In genomic region chr19:19600793-19601346, GRCh38 we compare ENCODE assay signal across 19 cellular contexts. TPM values are rescaled to one million over a fixed set of nuclear protein-coding genes. Genes with fewer than 3 reads are reported as not detected.
A peak's percentile ranks its signal among the peaks of the same experiment; 100 is the strongest.
DNase-seq lines count a peak whose midpoint lies in the region; ATAC-seq, FAIRE-seq and TF ChIP-seq lines count a peak whose summit lies in the region.
"Had no signal": no experiment of that assay in that cellular context is flagged by ENCODE, and none has a peak within 500 bp of the region (broad histone marks: within the 10 kb centered on the region; RNA-seq: fewer than 3 reads in every experiment).

No MANE protein-coding gene starts in this region.

- intact Hi-C loops in thyroid gland (cut with DNase I), result no loop called here
- intact Hi-C loops in prostate gland (cut with DNase I), result no loop called here

- H3K27ac ChIP-seq in thyroid gland (peak overlapping the region; percentile 63 to 90 (median 67)), prostate gland (no peak overlapping the region)
- H3K27ac ChIP-seq: body of pancreas, epithelial cell of prostate had no signal

- DNase-seq in stimulated activated CD4-positive, alpha-beta T cell treated with anti-CD3 and anti-CD28 coated beads, Interleukin-1b, Interleukin-23, amount 100 ng/mL, for 48 hours, result peak; percentile 14
- no peak for DNase-seq in stimulated activated CD4-positive, alpha-beta T cell treated with anti-CD3 and anti-CD28 coated beads, Interleukin-12 subunit alpha, Interleukin-12 subunit beta, amount 100 ng/mL, for 4 hours
- DNase-seq in RCC 7860 (ENCODE audit: low spot score), result peak; percentile 32
- no peak for DNase-seq in activated naive CD8-positive, alpha-beta T cell treated with anti-CD3 and anti-CD28 coated beads, Interleukin-2, amount 50 U/mL, for 24 hours
- DNase-seq in thyroid gland, result peak in 1 of 2 donors; percentile 33
- no peak for DNase-seq in GM10266 (ENCODE audit: extremely low spot score)
- no peak for DNase-seq in NK-92 treated with Interleukin-12 subunit alpha and Interleukin-12 subunit beta, amount 100 ng/mL, for 24 hours (lab: John Stamatoyannopoulos, UW)
- DNase-seq in prostate gland (ENCODE audit: low spot score), result no peak
- DNase-seq: activated gamma-delta T cell, body of pancreas, left cardiac atrium, MM.1S, NCI-H187 treated with DMSO at 0.1 percent for 48 hours, NCI-H446, retina had no signal

- H3K9me3 Mint-ChIP-seq in activated naive CD8-positive, alpha-beta T cell treated with anti-CD3 and anti-CD28 coated beads, Interleukin-2, amount 50 U/mL, for 24 hours, result no peaks in the 10 kb centered on the region
- H3K9me3 Mint-ChIP-seq: mesothelial cell of epicardium had no signal

- peak overlapping the region; percentile 41 for H3K4me3 Mint-ChIP-seq in activated naive CD8-positive, alpha-beta T cell treated with anti-CD3 and anti-CD28 coated beads, Interleukin-2, amount 50 U/mL, for 24 hours
- H3K4me3 Mint-ChIP-seq: mesothelial cell of epicardium had no signal

- no peak for FAIRE-seq in RCC 7860 (lab: Jason Lieb, UNC)
- FAIRE-seq: frontal cortex, H1 had no signal

- TF ChIP-seq CTCF in thyroid gland (IDR thresholded peaks at IDR 0.05) (no peak), GM10266 (IDR thresholded peaks at IDR 0.05; ENCODE audit: control insufficient read depth, insufficient read depth, low read depth, missing control alignments) (no peak), prostate gland (IDR thresholded peaks at IDR 0.05) (no peak)

- no peaks in the 10 kb centered on the region for H3K27me3 Mint-ChIP-seq in activated naive CD8-positive, alpha-beta T cell treated with anti-CD3 and anti-CD28 coated beads, Interleukin-2, amount 50 U/mL, for 24 hours

- ATAC-seq in activated naive CD8-positive, alpha-beta T cell treated with anti-CD3 and anti-CD28 coated beads, Interleukin-2, amount 50 U/mL, for 24 hours, result no peak
- ATAC-seq: body of pancreas, left cardiac atrium had no signal

- H3K36me3 ChIP-seq in thyroid gland (no peaks in the 10 kb centered on the region), prostate gland (no peaks in the 10 kb centered on the region)

- peak overlapping the region; percentile 87 for H3K27ac Mint-ChIP-seq in activated naive CD8-positive, alpha-beta T cell treated with anti-CD3 and anti-CD28 coated beads, Interleukin-2, amount 50 U/mL, for 24 hours
- H3K27ac Mint-ChIP-seq: mesothelial cell of epicardium had no signal

- no peaks in the 10 kb centered on the region for H3K27me3 ChIP-seq in thyroid gland
- no peaks in the 10 kb centered on the region for H3K27me3 ChIP-seq in prostate gland (replicated peaks; ENCODE audit: insufficient read depth)
- H3K27me3 ChIP-seq: body of pancreas had no signal

- H3K4me3 ChIP-seq in thyroid gland (replicated peaks in 1 of 3), result no peak overlapping the region
- H3K4me3 ChIP-seq in prostate gland, result no peak overlapping the region
- H3K4me3 ChIP-seq: body of pancreas had no signal

- H3K9me3 ChIP-seq in thyroid gland (no peaks in the 10 kb centered on the region), prostate gland (no peaks in the 10 kb centered on the region)
- H3K9me3 ChIP-seq: body of pancreas had no signal

- 58 to 59% methylated on average over 1 of the region's 1 CpG for WGBS in thyroid gland, 2 donors
- 89% methylated on average over 1 of the region's 1 CpG for WGBS in prostate gland

- peaks cover 74% of the 10 kb centered on the region for H3K4me1 Mint-ChIP-seq in activated naive CD8-positive, alpha-beta T cell treated with anti-CD3 and anti-CD28 coated beads, Interleukin-2, amount 50 U/mL, for 24 hours

- H3K4me1 ChIP-seq in thyroid gland, result peaks cover 22 to 51% of the 10 kb centered on the region in 2 donors
- H3K4me1 ChIP-seq in prostate gland (replicated peaks), result no peaks in the 10 kb centered on the region
- H3K4me1 ChIP-seq: body of pancreas had no signal

- no peak for TF ChIP-seq POLR2A in thyroid gland (IDR thresholded peaks at IDR 0.05)
- no peak for TF ChIP-seq POLR2A in prostate gland (IDR thresholded peaks at IDR 0.05)

- H3K36me3 Mint-ChIP-seq in activated naive CD8-positive, alpha-beta T cell treated with anti-CD3 and anti-CD28 coated beads, Interleukin-2, amount 50 U/mL, for 24 hours (ENCODE audit: low read depth), result peaks cover 8% of the 10 kb centered on the region

RNA-seq across cellular contexts. Expression of gene PBX4, which starts 17.6 kb away (rescaled TPM):
- total RNA-seq in thyroid gland (10 to 100 TPM; 22.5 to 62.4 (median 38.4) TPM), prostate gland (10 to 100 TPM in 1 of 2 donors, 1 to 10 TPM in 1; 2.6 to 10.6 TPM)

RNA-seq across cellular contexts. Expression of gene LPAR2, which starts 27.1 kb away (rescaled TPM):
- 10 to 100 TPM; 10.2 to 35.2 (median 22.9) TPM for total RNA-seq in thyroid gland
- total RNA-seq in prostate gland, result 100 to 1,000 TPM in 1 of 2 donors, 10 to 100 TPM in 1; 39.7 to 167 TPM

RNA-seq across cellular contexts. Expression of gene GMIP, which starts 42.6 kb away (rescaled TPM):
- total RNA-seq in thyroid gland (10 to 100 TPM; 12.9 to 23.5 (median 17.3) TPM), prostate gland (10 to 100 TPM; 10.2 to 11.6 TPM)

Comparison
In these comparisons a context has a peak if more than half of its experiments do, and no peak if none do; other contexts are left out.
1. DNase-seq: peak in stimulated activated CD4-positive, alpha-beta T cell treated with anti-CD3 and anti-CD28 coated beads, Interleukin-1b, Interleukin-23, amount 100 ng/mL, for 48 hours (single experiment) and RCC 7860 (single experiment); none in stimulated activated CD4-positive, alpha-beta T cell treated with anti-CD3 and anti-CD28 coated beads, Interleukin-12 subunit alpha, Interleukin-12 subunit beta, amount 100 ng/mL, for 4 hours (single experiment), activated naive CD8-positive, alpha-beta T cell treated with anti-CD3 and anti-CD28 coated beads, Interleukin-2, amount 50 U/mL, for 24 hours (single experiment), GM10266 (single experiment), NK-92 treated with Interleukin-12 subunit alpha and Interleukin-12 subunit beta, amount 100 ng/mL, for 24 hours (single experiment) and prostate gland (single experiment).
2. H3K27ac ChIP-seq: peak in thyroid gland (3 of 3); none in prostate gland (0 of 2).